In the genomic region with DNA sequence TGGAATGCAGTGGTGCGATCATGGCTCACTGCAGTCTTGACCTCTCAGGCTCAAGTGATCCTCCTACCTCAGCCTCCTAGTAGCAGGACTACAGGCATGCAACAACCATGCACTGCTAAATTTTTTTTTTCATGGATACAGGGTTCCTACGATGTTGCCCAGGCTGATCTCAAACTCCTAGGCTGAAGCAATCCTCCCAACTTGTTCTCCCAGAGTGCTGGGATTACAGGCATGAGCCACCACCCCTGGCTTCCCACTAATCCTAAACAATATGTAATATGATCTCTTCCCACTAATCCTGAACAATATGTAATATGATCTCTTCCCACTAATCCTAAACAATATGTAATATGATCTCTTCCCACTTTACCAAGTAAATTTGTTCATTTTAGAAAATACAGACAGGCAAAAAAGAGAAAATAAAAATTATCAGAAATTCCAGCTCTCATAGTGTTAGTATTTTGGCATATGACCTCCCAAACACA, we compare ENCODE assay signal across 12 cellular contexts. TPM values are rescaled to one million over a fixed set of nuclear protein-coding genes. Genes with fewer than 3 reads are reported as not detected.
DNase-seq lines count a peak whose midpoint lies in the region; ATAC-seq, FAIRE-seq and TF ChIP-seq lines count a peak whose summit lies in the region.
"Had no signal": no experiment of that assay in that cellular context is flagged by ENCODE, and none has a peak within 500 bp of the region (broad histone marks: within the 10 kb centered on the region; RNA-seq: fewer than 3 reads in every experiment).

No MANE protein-coding gene starts in this region.

- no peaks in the 10 kb centered on the region for H4K20me1 ChIP-seq in astrocyte (ENCODE audit: insufficient read depth, low read length)

- ATAC-seq in omental fat pad (ENCODE audit: low FRiP score) (no peak), GM18873 (IDR thresholded peaks at IDR 0.05; ENCODE audit: low FRiP score, unreplicated experiment) (no peak)
- ATAC-seq: activated CD4-positive, alpha-beta T cell treated with anti-CD3 and anti-CD28 coated beads for 36 hours had no signal

- H3K4me3 Mint-ChIP-seq in astrocyte (ENCODE audit: unreplicated experiment) = no peak overlapping the region
- no peak overlapping the region for H3K4me3 Mint-ChIP-seq in nephron
- H3K4me3 Mint-ChIP-seq: activated CD4-positive, alpha-beta T cell treated with anti-CD3 and anti-CD28 coated beads for 36 hours had no signal

- H3K4me2 ChIP-seq in astrocyte (ENCODE audit: low read length) = no peak overlapping the region

- no peak overlapping the region for H3K4me3 ChIP-seq in astrocyte (ENCODE audit: insufficient read depth, low read depth, low read length)

- no peak for TF ChIP-seq CTCF in astrocyte (IDR thresholded peaks at IDR 0.05; ENCODE audit: insufficient read depth, low read depth, low read length)
- TF ChIP-seq CTCF in nephron (IDR thresholded peaks at IDR 0.05; ENCODE audit: unreplicated experiment in 3 of 3) = no peak
- no peak for TF ChIP-seq CTCF in omental fat pad (IDR thresholded peaks at IDR 0.05)

- no peak for FAIRE-seq in astrocyte (lab: Jason Lieb, UNC)

- no peaks in the 10 kb centered on the region for H3K27me3 ChIP-seq in astrocyte (ENCODE audit: insufficient read depth, low read length)

- H3K4me1 Mint-ChIP-seq in astrocyte (ENCODE audit: low read depth, unreplicated experiment) (peaks cover 5% of the 10 kb centered on the region), nephron (peaks cover 27% of the 10 kb centered on the region)
- H3K4me1 Mint-ChIP-seq: activated CD4-positive, alpha-beta T cell treated with anti-CD3 and anti-CD28 coated beads for 36 hours had no signal

- no peaks in the 10 kb centered on the region for H3K36me3 ChIP-seq in astrocyte (ENCODE audit: insufficient read depth, low read length)

- H3K27ac ChIP-seq in astrocyte (ENCODE audit: low read depth, low read length) = no peak overlapping the region

- DNase-seq in DMS153 treated with DMSO at 0.1 percent for 48 hours (lab: John Stamatoyannopoulos, UW; ENCODE audit: unreplicated experiment) (peak; percentile 16), DMS153 (lab: John Stamatoyannopoulos, UW) (no peak), NCI-H146 treated with DMSO at 0.1 percent for 48 hours (lab: John Stamatoyannopoulos, UW; ENCODE audit: unreplicated experiment) (peak; percentile 77), astrocyte (ENCODE audit: low read depth) (peak; percentile 22), T-helper 2 cell (no peak), omental fat pad (ENCODE audit: low spot score) (no peak)
- DNase-seq: 8988T; activated CD4-positive, alpha-beta T cell treated with anti-CD3 and anti-CD28 coated beads for 36 hours; stimulated activated naive CD4-positive, alpha-beta T cell had no signal

- no peaks in the 10 kb centered on the region for H3K9me3 ChIP-seq in astrocyte (ENCODE audit: insufficient read depth, low read depth, low read length)

- no peak overlapping the region for H3K9ac ChIP-seq in astrocyte (ENCODE audit: low read length)

- H3K9me3 Mint-ChIP-seq in astrocyte (ENCODE audit: unreplicated experiment) = no peaks in the 10 kb centered on the region
- H3K9me3 Mint-ChIP-seq in nephron = no peaks in the 10 kb centered on the region

- no peak overlapping the region for H2AFZ ChIP-seq in astrocyte (ENCODE audit: low read depth, low read length)

- no peaks in the 10 kb centered on the region for H3K79me2 ChIP-seq in astrocyte (ENCODE audit: insufficient read depth, low read length)

- H3K4me1 ChIP-seq in astrocyte (ENCODE audit: insufficient read depth, low read length) = peaks cover 3% of the 10 kb centered on the region

- peaks cover 7% of the 10 kb centered on the region for H3K27me3 Mint-ChIP-seq in astrocyte (ENCODE audit: low read depth, unreplicated experiment)
- H3K27me3 Mint-ChIP-seq in nephron (ENCODE audit: low read depth) = peaks cover 11% of the 10 kb centered on the region
- H3K27me3 Mint-ChIP-seq: activated CD4-positive, alpha-beta T cell treated with anti-CD3 and anti-CD28 coated beads for 36 hours had no signal

- H3K36me3 Mint-ChIP-seq in astrocyte (ENCODE audit: low read depth, unreplicated experiment) (peaks cover 2% of the 10 kb centered on the region), nephron (ENCODE audit: low read depth) (no peaks in the 10 kb centered on the region)

- H3K27ac Mint-ChIP-seq in astrocyte (ENCODE audit: unreplicated experiment) (no peak overlapping the region), nephron (peak overlapping the region; percentile 16 to 19 (median 16))
- H3K27ac Mint-ChIP-seq: activated CD4-positive, alpha-beta T cell treated with anti-CD3 and anti-CD28 coated beads for 36 hours had no signal

RNA-seq across cellular contexts. Expression of gene RPL17, which starts 28.4 kb away (rescaled TPM):
- 1,498 and 1,636 TPM in 2 replicates for total RNA-seq in astrocyte
- total RNA-seq in omental fat pad = 1,000 to 10,000 TPM; 1,522 to 1,939 (median 1,772) TPM

RNA-seq across cellular contexts. Expression of gene C18orf32, which starts 33.7 kb away (rescaled TPM):
- 40.0 and 40.3 TPM in 2 replicates for total RNA-seq in astrocyte
- total RNA-seq in omental fat pad = 10 to 100 TPM; 21.8 to 31.2 (median 25.7) TPM

RNA-seq across cellular contexts. Expression of gene LIPG, which starts 41.2 kb away (rescaled TPM):
- total RNA-seq in astrocyte = 11.0 and 18.3 TPM in 2 replicates
- total RNA-seq in omental fat pad = 10 to 100 TPM in 1 of 4 donors, 1 to 10 TPM in 2, under 1 TPM in 1; 0.94 to 53.2 (median 1.2) TPM
- total RNA-seq: osteocyte had no signal

Comparison
In these comparisons a context has a peak if more than half of its experiments do, and no peak if none do; other contexts are left out.
1. DNase-seq: peak in DMS153 treated with DMSO at 0.1 percent for 48 hours (single experiment), NCI-H146 treated with DMSO at 0.1 percent for 48 hours (single experiment) and astrocyte (single experiment); none in DMS153 (single experiment), T-helper 2 cell (0 of 5) and omental fat pad (single experiment).